In genomic region chr15:40073707-40074490, GRCh38 we compare ENCODE assay signal across 1 cellular context.
TF ChIP-seq lines count a peak whose summit lies in the region.

No MANE protein-coding gene starts in this region.

TF ChIP-seq in IMR-90, 13 proteins besides CTCF, POLR2A, EP300 and RAD21:
- TF ChIP-seq CEBPB (IDR thresholded peaks at IDR 0.05; ENCODE audit: low read depth, low read length) = peak; percentile 39; the same call in 1 of the 2 replicates
TF ChIP-seq in IMR-90: peak in this region for 1; not testable (repeated sequence) for 12.
